Comparison of ENCODE assay signal across 1 cellular context in the genomic region with DNA sequence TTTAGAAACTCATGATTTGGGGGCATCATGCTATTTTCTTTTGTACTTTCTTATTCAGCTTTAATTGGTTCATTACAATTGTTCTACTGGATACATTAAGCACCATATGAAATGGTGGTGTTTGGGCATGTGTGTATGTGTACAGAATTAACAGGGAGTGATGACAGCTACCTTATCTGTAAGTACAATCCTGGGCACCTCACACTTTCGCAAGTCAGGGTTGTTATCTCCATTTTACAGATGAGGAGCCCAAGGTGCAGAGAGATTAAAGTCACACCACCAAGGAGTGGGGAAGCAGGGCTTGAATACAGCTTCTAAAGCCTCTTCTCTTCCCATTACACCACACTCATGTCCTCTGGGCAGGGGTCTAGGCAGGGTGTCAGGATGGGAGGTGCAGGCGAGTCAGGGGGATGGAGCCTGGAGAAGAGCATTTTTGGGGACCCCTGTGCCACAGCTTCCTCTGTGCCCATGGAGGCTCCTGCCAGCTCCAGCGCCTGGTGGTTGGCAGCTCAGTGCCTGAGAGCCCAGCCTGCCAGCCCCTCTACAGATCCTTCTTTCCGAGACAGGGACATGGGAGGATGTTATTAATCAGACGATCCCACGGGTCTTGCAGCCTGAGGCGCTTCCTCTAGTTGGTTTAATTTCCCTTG.
A peak's percentile ranks its signal among the peaks of the same experiment; 100 is the strongest.
TF ChIP-seq lines count a peak whose summit lies in the region.

No MANE protein-coding gene starts in this region.

TF ChIP-seq in K562, 482 proteins besides CTCF, POLR2A, EP300 and RAD21 (continued from another document and continues in another):
- no peak for TF ChIP-seq POLR2AphosphoS2 (IDR thresholded peaks at IDR 0.05; ENCODE audit: low read length)
- TF ChIP-seq ELF4 (CRISPR knock-in tag; IDR thresholded peaks at IDR 0.05) = 0 out of 2 replicates have a peak, but pooled peaks have one; percentile 57
- TF ChIP-seq DPF2 (IDR thresholded peaks at IDR 0.05) = peak; percentile 81
- TF ChIP-seq BCOR (IDR thresholded peaks at IDR 0.05) = 0 out of 2 replicates have a peak, but pooled peaks have one; percentile 28
- TF ChIP-seq, protein P1, sequence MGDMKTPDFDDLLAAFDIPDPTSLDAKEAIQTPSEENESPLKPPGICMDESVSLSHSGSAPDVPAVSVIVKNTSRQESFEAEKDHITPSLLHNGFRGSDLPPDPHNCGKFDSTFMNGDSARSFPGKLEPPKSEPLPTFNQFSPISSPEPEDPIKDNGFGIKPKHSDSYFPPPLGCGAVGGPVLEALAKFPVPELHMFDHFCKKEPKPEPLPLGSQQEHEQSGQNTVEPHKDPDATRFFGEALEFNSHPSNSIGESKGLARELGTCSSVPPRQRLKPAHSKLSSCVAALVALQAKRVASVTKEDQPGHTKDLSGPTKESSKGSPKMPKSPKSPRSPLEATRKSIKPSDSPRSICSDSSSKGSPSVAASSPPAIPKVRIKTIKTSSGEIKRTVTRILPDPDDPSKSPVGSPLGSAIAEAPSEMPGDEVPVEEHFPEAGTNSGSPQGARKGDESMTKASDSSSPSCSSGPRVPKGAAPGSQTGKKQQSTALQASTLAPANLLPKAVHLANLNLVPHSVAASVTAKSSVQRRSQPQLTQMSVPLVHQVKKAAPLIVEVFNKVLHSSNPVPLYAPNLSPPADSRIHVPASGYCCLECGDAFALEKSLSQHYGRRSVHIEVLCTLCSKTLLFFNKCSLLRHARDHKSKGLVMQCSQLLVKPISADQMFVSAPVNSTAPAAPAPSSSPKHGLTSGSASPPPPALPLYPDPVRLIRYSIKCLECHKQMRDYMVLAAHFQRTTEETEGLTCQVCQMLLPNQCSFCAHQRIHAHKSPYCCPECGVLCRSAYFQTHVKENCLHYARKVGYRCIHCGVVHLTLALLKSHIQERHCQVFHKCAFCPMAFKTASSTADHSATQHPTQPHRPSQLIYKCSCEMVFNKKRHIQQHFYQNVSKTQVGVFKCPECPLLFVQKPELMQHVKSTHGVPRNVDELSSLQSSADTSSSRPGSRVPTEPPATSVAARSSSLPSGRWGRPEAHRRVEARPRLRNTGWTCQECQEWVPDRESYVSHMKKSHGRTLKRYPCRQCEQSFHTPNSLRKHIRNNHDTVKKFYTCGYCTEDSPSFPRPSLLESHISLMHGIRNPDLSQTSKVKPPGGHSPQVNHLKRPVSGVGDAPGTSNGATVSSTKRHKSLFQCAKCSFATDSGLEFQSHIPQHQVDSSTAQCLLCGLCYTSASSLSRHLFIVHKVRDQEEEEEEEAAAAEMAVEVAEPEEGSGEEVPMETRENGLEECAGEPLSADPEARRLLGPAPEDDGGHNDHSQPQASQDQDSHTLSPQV (IDR thresholded peaks at IDR 0.05) = no peak
- TF ChIP-seq SETDB1 (IDR thresholded peaks at IDR 0.05; ENCODE audit: low read length) = no peak
- TF ChIP-seq TCF7 (IDR thresholded peaks at IDR 0.05; ENCODE audit: borderline replicate concordance) = no peak
- no peak for TF ChIP-seq GATAD2A (IDR thresholded peaks at IDR 0.05)
- no peak for TF ChIP-seq SREBF2 (CRISPR knock-in tag; IDR thresholded peaks at IDR 0.05)
- TF ChIP-seq FOXM1 (IDR thresholded peaks at IDR 0.05; ENCODE audit: low read depth) = peak; percentile 71; the same call in 1 of the 2 replicates
- no peak for TF ChIP-seq FOXM1 (CRISPR knock-in tag; IDR thresholded peaks at IDR 0.05; ENCODE audit: low read depth)
- TF ChIP-seq EWSR1 (IDR thresholded peaks at IDR 0.05; ENCODE audit: borderline replicate concordance, low read depth, partially characterized antibody) = no peak
- TF ChIP-seq, protein P2, sequence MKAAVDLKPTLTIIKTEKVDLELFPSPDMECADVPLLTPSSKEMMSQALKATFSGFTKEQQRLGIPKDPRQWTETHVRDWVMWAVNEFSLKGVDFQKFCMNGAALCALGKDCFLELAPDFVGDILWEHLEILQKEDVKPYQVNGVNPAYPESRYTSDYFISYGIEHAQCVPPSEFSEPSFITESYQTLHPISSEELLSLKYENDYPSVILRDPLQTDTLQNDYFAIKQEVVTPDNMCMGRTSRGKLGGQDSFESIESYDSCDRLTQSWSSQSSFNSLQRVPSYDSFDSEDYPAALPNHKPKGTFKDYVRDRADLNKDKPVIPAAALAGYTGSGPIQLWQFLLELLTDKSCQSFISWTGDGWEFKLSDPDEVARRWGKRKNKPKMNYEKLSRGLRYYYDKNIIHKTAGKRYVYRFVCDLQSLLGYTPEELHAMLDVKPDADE (conservative IDR thresholded peaks at IDR 0.05; ENCODE audit: control insufficient read depth, low read depth, low read length) = no peak
- no peak for TF ChIP-seq HNRNPLL (IDR thresholded peaks at IDR 0.05; ENCODE audit: low read depth, low read length, poor library complexity, severe bottlenecking)
- TF ChIP-seq STAT5A (IDR thresholded peaks at IDR 0.05; ENCODE audit: borderline replicate concordance, low read length) = peak; percentile 64
- TF ChIP-seq FOXK1 (CRISPR knock-in tag; IDR thresholded peaks at IDR 0.05; ENCODE audit: borderline replicate concordance) = no peak
- no peak for TF ChIP-seq MAFF (IDR thresholded peaks at IDR 0.05; ENCODE audit: low read length)
- TF ChIP-seq EGR1 (conservative IDR thresholded peaks at IDR 0.05) = no peak
- no peak for TF ChIP-seq MXI1 (IDR thresholded peaks at IDR 0.05; ENCODE audit: low read depth, low read length)
- peak; percentile 93 for TF ChIP-seq TEAD4 (IDR thresholded peaks at IDR 0.05; ENCODE audit: low read length)
- no peak for TF ChIP-seq TEAD4 (CRISPR knock-in tag; IDR thresholded peaks at IDR 0.05; ENCODE audit: borderline replicate concordance)
- TF ChIP-seq SREBF1 (IDR thresholded peaks at IDR 0.05; ENCODE audit: borderline replicate concordance, low read depth, low read length) = no peak
- no peak for TF ChIP-seq MTA1 (IDR thresholded peaks at IDR 0.05; ENCODE audit: borderline replicate concordance)
- TF ChIP-seq NFIC (IDR thresholded peaks at IDR 0.05) = peak; percentile 35
- peak; percentile 57; the same call in 1 of the 2 replicates for TF ChIP-seq POLR2AphosphoS5 (IDR thresholded peaks at IDR 0.05; ENCODE audit: control insufficient read depth, insufficient read depth, low read depth, low read length)
- no peak for TF ChIP-seq ILF3 (IDR thresholded peaks at IDR 0.05; ENCODE audit: borderline replicate concordance)
- no peak for TF ChIP-seq KAT2B (IDR thresholded peaks at IDR 0.05; ENCODE audit: low read depth, low read length)
- no peak for TF ChIP-seq ERF (CRISPR knock-in tag; IDR thresholded peaks at IDR 0.05)
- peak; percentile 40; the same call in 1 of the 2 replicates for TF ChIP-seq SMAD4 (CRISPR knock-in tag; conservative IDR thresholded peaks at IDR 0.05)
- peak; percentile 42; the same call in 1 of the 2 replicates for TF ChIP-seq ESRRA (IDR thresholded peaks at IDR 0.05; ENCODE audit: borderline replicate concordance, low read depth)
- TF ChIP-seq, protein P3, sequence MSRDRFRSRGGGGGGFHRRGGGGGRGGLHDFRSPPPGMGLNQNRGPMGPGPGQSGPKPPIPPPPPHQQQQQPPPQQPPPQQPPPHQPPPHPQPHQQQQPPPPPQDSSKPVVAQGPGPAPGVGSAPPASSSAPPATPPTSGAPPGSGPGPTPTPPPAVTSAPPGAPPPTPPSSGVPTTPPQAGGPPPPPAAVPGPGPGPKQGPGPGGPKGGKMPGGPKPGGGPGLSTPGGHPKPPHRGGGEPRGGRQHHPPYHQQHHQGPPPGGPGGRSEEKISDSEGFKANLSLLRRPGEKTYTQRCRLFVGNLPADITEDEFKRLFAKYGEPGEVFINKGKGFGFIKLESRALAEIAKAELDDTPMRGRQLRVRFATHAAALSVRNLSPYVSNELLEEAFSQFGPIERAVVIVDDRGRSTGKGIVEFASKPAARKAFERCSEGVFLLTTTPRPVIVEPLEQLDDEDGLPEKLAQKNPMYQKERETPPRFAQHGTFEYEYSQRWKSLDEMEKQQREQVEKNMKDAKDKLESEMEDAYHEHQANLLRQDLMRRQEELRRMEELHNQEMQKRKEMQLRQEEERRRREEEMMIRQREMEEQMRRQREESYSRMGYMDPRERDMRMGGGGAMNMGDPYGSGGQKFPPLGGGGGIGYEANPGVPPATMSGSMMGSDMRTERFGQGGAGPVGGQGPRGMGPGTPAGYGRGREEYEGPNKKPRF (IDR thresholded peaks at IDR 0.05; ENCODE audit: low read depth, low read length) = no peak
- TF ChIP-seq, protein P4, sequence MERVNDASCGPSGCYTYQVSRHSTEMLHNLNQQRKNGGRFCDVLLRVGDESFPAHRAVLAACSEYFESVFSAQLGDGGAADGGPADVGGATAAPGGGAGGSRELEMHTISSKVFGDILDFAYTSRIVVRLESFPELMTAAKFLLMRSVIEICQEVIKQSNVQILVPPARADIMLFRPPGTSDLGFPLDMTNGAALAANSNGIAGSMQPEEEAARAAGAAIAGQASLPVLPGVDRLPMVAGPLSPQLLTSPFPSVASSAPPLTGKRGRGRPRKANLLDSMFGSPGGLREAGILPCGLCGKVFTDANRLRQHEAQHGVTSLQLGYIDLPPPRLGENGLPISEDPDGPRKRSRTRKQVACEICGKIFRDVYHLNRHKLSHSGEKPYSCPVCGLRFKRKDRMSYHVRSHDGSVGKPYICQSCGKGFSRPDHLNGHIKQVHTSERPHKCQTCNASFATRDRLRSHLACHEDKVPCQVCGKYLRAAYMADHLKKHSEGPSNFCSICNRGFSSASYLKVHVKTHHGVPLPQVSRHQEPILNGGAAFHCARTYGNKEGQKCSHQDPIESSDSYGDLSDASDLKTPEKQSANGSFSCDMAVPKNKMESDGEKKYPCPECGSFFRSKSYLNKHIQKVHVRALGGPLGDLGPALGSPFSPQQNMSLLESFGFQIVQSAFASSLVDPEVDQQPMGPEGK (CRISPR knock-in tag; IDR thresholded peaks at IDR 0.05; ENCODE audit: borderline replicate concordance) = no peak
- TF ChIP-seq NCOA1 (IDR thresholded peaks at IDR 0.05; ENCODE audit: low read depth) = no peak
- no peak for TF ChIP-seq ZNF282 (CRISPR knock-in tag; IDR thresholded peaks at IDR 0.05)
- TF ChIP-seq FOXJ2 (tag; IDR thresholded peaks at IDR 0.05) = no peak
- TF ChIP-seq CREM (IDR thresholded peaks at IDR 0.05; ENCODE audit: low read depth) = 0 out of 2 replicates have a peak, but pooled peaks have one; percentile 24
- TF ChIP-seq TEAD1 (CRISPR knock-in tag; IDR thresholded peaks at IDR 0.05) = no peak
- TF ChIP-seq, protein P5, sequence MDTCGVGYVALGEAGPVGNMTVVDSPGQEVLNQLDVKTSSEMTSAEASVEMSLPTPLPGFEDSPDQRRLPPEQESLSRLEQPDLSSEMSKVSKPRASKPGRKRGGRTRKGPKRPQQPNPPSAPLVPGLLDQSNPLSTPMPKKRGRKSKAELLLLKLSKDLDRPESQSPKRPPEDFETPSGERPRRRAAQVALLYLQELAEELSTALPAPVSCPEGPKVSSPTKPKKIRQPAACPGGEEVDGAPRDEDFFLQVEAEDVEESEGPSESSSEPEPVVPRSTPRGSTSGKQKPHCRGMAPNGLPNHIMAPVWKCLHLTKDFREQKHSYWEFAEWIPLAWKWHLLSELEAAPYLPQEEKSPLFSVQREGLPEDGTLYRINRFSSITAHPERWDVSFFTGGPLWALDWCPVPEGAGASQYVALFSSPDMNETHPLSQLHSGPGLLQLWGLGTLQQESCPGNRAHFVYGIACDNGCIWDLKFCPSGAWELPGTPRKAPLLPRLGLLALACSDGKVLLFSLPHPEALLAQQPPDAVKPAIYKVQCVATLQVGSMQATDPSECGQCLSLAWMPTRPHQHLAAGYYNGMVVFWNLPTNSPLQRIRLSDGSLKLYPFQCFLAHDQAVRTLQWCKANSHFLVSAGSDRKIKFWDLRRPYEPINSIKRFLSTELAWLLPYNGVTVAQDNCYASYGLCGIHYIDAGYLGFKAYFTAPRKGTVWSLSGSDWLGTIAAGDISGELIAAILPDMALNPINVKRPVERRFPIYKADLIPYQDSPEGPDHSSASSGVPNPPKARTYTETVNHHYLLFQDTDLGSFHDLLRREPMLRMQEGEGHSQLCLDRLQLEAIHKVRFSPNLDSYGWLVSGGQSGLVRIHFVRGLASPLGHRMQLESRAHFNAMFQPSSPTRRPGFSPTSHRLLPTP (IDR thresholded peaks at IDR 0.05; ENCODE audit: borderline replicate concordance, extremely low read depth, insufficient read length) = no peak
- no peak for TF ChIP-seq ZNF445 (CRISPR knock-in tag; IDR thresholded peaks at IDR 0.05; ENCODE audit: low read depth)
- TF ChIP-seq HNRNPH1 (optimal IDR thresholded peaks at IDR 0.05; ENCODE audit: low read depth, low read length) = no peak
- TF ChIP-seq KDM4B (IDR thresholded peaks at IDR 0.05; ENCODE audit: borderline replicate concordance in 2 of 2, low read depth in 1 of 2) = no peak
- no peak for TF ChIP-seq ATF1 (CRISPR knock-in tag; IDR thresholded peaks at IDR 0.05)
- TF ChIP-seq ATF1 (tag; IDR thresholded peaks at IDR 0.05) = no peak
- TF ChIP-seq FOXK2 (conservative IDR thresholded peaks at IDR 0.05 in 1 of 2, IDR thresholded peaks at IDR 0.05 in 1 of 2; ENCODE audit: low read depth in 2 of 2) = no peak
- TF ChIP-seq ZZZ3 (IDR thresholded peaks at IDR 0.05) = no peak
- no peak for TF ChIP-seq RFX7 (CRISPR knock-in tag; IDR thresholded peaks at IDR 0.05)
- TF ChIP-seq, protein P6, sequence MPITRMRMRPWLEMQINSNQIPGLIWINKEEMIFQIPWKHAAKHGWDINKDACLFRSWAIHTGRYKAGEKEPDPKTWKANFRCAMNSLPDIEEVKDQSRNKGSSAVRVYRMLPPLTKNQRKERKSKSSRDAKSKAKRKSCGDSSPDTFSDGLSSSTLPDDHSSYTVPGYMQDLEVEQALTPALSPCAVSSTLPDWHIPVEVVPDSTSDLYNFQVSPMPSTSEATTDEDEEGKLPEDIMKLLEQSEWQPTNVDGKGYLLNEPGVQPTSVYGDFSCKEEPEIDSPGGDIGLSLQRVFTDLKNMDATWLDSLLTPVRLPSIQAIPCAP (CRISPR knock-in tag; IDR thresholded peaks at IDR 0.05; ENCODE audit: borderline replicate concordance) = no peak
- TF ChIP-seq, protein P7, sequence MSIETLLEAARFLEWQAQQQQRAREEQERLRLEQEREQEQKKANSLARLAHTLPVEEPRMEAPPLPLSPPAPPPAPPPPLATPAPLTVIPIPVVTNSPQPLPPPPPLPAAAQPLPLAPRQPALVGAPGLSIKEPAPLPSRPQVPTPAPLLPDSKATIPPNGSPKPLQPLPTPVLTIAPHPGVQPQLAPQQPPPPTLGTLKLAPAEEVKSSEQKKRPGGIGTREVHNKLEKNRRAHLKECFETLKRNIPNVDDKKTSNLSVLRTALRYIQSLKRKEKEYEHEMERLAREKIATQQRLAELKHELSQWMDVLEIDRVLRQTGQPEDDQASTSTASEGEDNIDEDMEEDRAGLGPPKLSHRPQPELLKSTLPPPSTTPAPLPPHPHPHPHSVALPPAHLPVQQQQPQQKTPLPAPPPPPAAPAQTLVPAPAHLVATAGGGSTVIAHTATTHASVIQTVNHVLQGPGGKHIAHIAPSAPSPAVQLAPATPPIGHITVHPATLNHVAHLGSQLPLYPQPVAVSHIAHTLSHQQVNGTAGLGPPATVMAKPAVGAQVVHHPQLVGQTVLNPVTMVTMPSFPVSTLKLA (conservative IDR thresholded peaks at IDR 0.05) = 0 out of 4 replicates have a peak, but pooled peaks of 1 of the 2 experiments have one; percentile 14
- no peak for TF ChIP-seq SRSF7 (optimal IDR thresholded peaks at IDR 0.05; ENCODE audit: low read depth, low read length)
- TF ChIP-seq BDP1 (IDR thresholded peaks at IDR 0.05; ENCODE audit: insufficient read depth, insufficient read length) = no peak
- TF ChIP-seq MEIS2 (IDR thresholded peaks at IDR 0.05; ENCODE audit: partially characterized antibody) = peak; percentile 92
- TF ChIP-seq ELF1 (tag; IDR thresholded peaks at IDR 0.05) = no peak
- TF ChIP-seq CBFA2T2 (conservative IDR thresholded peaks at IDR 0.05) = peak; percentile 82
- 0 out of 2 replicates have a peak, but pooled peaks have one; percentile 21 for TF ChIP-seq SMARCC2 (IDR thresholded peaks at IDR 0.05; ENCODE audit: low read depth)
- TF ChIP-seq C11orf30 (IDR thresholded peaks at IDR 0.05; ENCODE audit: low read depth) = no peak
- TF ChIP-seq ZNF644 (tag; IDR thresholded peaks at IDR 0.05; ENCODE audit: low read depth) = 0 out of 2 replicates have a peak, but pooled peaks have one; percentile 60
- no peak for TF ChIP-seq YBX1 (IDR thresholded peaks at IDR 0.05)
- TF ChIP-seq KLF16 (IDR thresholded peaks at IDR 0.05) = peak; percentile 69; the same call in 1 of the 2 replicates
